In genomic region chr11:45501980-45502545, GRCh38 we compare ENCODE assay signal across 19 cellular contexts.
"Had no signal": no experiment of that assay in that cellular context is flagged by ENCODE, and none has a peak within 500 bp of the region (broad histone marks: within the 10 kb centered on the region; RNA-seq: fewer than 3 reads in every experiment).

No MANE protein-coding gene starts in this region.

- ATAC-seq: left lung had no signal

- H3K4me1 Mint-ChIP-seq: activated B cell treated with CpG ODN at 0.5 μM for 24 hours; activated naive CD8-positive, alpha-beta T cell treated with anti-CD3 and anti-CD28 coated beads, Interleukin-2, amount 10 ng/mL, durations not matched to agents 7 days and 5 days; naive B cell had no signal

- H3K27ac ChIP-seq: left lung, tibial artery had no signal

- H3K9me3 Mint-ChIP-seq: activated T-helper 2 cell treated with anti-CD3 and anti-CD28 coated beads, Interferon-gamma antibody, Interleukin-2, Interleukin-4, amounts not matched to agents 10 μg/mL and 5 μg/mL and 100 μg/mL, durations not matched to agents 14 hours and 24 hours and 36 hours had no signal

- H3K4me3 ChIP-seq: left lung, tibial artery had no signal

- DNase-seq: activated B cell treated with CpG ODN at 0.5 μM for 24 hours; activated CD4-positive, alpha-beta memory T cell treated with anti-CD3 and anti-CD28 coated beads for 36 hours; activated CD4-positive, alpha-beta T cell treated with anti-CD3 and anti-CD28 coated beads for 4 hours; activated naive CD4-positive, alpha-beta T cell treated with Interleukin-2 at 50 U/mL for 16 hours; activated naive CD8-positive, alpha-beta T cell treated with anti-CD3 and anti-CD28 coated beads, Interleukin-2, amount 10 ng/mL, durations not matched to agents 7 days and 5 days; activated T-cell treated with anti-CD3 and anti-CD28 coated beads, Interleukin-2, amount 50 U/mL, for 24 hours; amygdala; caudate nucleus; erythroblast; foreskin melanocyte; left lung; mammary epithelial cell; naive B cell; posterior cingulate gyrus; stimulated activated naive CD8-positive, alpha-beta T cell treated with anti-CD3 and anti-CD28 coated beads, Interleukin-15, Interleukin-2, amounts not matched to agents 100 U/mL and 50 U/mL, for 24 hours; substantia nigra; tibial artery had no signal

- H3K4me1 ChIP-seq: left lung, tibial artery had no signal

- H3K9me3 ChIP-seq: tibial artery had no signal

- H3K27me3 ChIP-seq: left lung, tibial artery had no signal

- H3K36me3 ChIP-seq: left lung, tibial artery had no signal

- H3K27ac Mint-ChIP-seq: activated B cell treated with CpG ODN at 0.5 μM for 24 hours; activated CD4-positive, alpha-beta memory T cell treated with anti-CD3 and anti-CD28 coated beads for 36 hours; activated naive CD8-positive, alpha-beta T cell treated with anti-CD3 and anti-CD28 coated beads, Interleukin-2, amount 10 ng/mL, durations not matched to agents 7 days and 5 days; activated T-cell treated with anti-CD3 and anti-CD28 coated beads, Interleukin-2, amount 50 U/mL, for 24 hours; activated T-helper 2 cell treated with anti-CD3 and anti-CD28 coated beads, Interferon-gamma antibody, Interleukin-2, Interleukin-4, amounts not matched to agents 10 μg/mL and 5 μg/mL and 100 μg/mL, durations not matched to agents 14 hours and 24 hours and 36 hours had no signal

- H3K36me3 Mint-ChIP-seq: activated CD4-positive, alpha-beta memory T cell treated with anti-CD3 and anti-CD28 coated beads for 36 hours; activated naive CD8-positive, alpha-beta T cell treated with anti-CD3 and anti-CD28 coated beads, Interleukin-2, amount 10 ng/mL, durations not matched to agents 7 days and 5 days; brain had no signal

- H3K4me3 Mint-ChIP-seq: activated B cell treated with CpG ODN at 0.5 μM for 24 hours; activated CD4-positive, alpha-beta memory T cell treated with anti-CD3 and anti-CD28 coated beads for 36 hours; activated naive CD8-positive, alpha-beta T cell treated with anti-CD3 and anti-CD28 coated beads, Interleukin-2, amount 10 ng/mL, durations not matched to agents 7 days and 5 days; activated T-cell treated with anti-CD3 and anti-CD28 coated beads, Interleukin-2, amount 50 U/mL, for 24 hours; naive B cell had no signal
